ENCODE assay signal across 18 cellular contexts in genomic region chr6:14880717-14881116, GRCh38.
DNase-seq lines count a peak whose midpoint lies in the region; ATAC-seq and TF ChIP-seq lines count a peak whose summit lies in the region.
"Had no signal": no experiment of that assay in that cellular context is flagged by ENCODE, and none has a peak within 500 bp of the region (broad histone marks: within the 10 kb centered on the region; RNA-seq: fewer than 3 reads in every experiment).

No MANE protein-coding gene starts in this region.

- H3K4me3 ChIP-seq in right cardiac atrium (ENCODE audit: low read length) (no peak overlapping the region), mesodermal cell (ENCODE audit: extremely low read depth, insufficient read depth, low read length, poor library complexity, severe bottlenecking) (no peak overlapping the region)
- H3K4me3 ChIP-seq: ascending aorta, transverse colon had no signal

- no peaks in the 10 kb centered on the region for H3K27me3 ChIP-seq in right cardiac atrium (ENCODE audit: control insufficient read depth, insufficient read depth)
- H3K27me3 ChIP-seq: ascending aorta, transverse colon had no signal

- H3K9me3 ChIP-seq in right cardiac atrium (ENCODE audit: control insufficient read depth, low read length) (no peaks in the 10 kb centered on the region), mesodermal cell (ENCODE audit: control insufficient read depth, low read length) (no peaks in the 10 kb centered on the region)
- H3K9me3 ChIP-seq: ascending aorta, transverse colon had no signal

- H3K36me3 ChIP-seq in mesodermal cell (ENCODE audit: control insufficient read depth, insufficient read depth, low read length): no peaks in the 10 kb centered on the region
- H3K36me3 ChIP-seq: ascending aorta, transverse colon had no signal

- DNase-seq in right cardiac atrium (no peak), left ventricle myocardium superior (no peak), dermis blood vessel endothelial cell (peak; percentile 44), NCI-H187 (lab: John Stamatoyannopoulos, UW) (no peak), erythroblast (lab: John Stamatoyannopoulos, UW) (no peak), NCI-H2227 (lab: John Stamatoyannopoulos, UW; ENCODE audit: unreplicated experiment) (no peak)
- DNase-seq in central memory CD4-positive, alpha-beta T cell: no peak
- DNase-seq: activated CD4-positive, alpha-beta T cell treated with anti-CD3 and anti-CD28 coated beads for 1 hour; GOT3; MM.1S; natural killer cell; stimulated activated naive CD8-positive, alpha-beta T cell treated with anti-CD3 and anti-CD28 coated beads, Interleukin-15, Interleukin-2, amounts not matched to agents 100 U/mL and 50 U/mL, for 24 hours; T1000; transverse colon had no signal

- ATAC-seq in right cardiac atrium (peak; percentile 14 to 47), left ventricle myocardium superior (no peak)
- ATAC-seq: natural killer cell; Panc1; SK-N-SH treated with all-trans-retinoic acid at 6 μM for 48 hours; stimulated activated naive CD8-positive, alpha-beta T cell treated with anti-CD3 and anti-CD28 coated beads, Interleukin-15, Interleukin-2, amounts not matched to agents 100 U/mL and 50 U/mL, for 24 hours had no signal

- H3K4me1 ChIP-seq in right cardiac atrium (ENCODE audit: control insufficient read depth, insufficient read depth, low read length) (peaks cover 21% of the 10 kb centered on the region), mesodermal cell (ENCODE audit: control insufficient read depth, insufficient read depth, low read length, poor library complexity, severe bottlenecking) (peaks cover 34% of the 10 kb centered on the region)

- intact Hi-C loops in right cardiac atrium (cut with DNase I): no loop called here
- intact Hi-C loops in left ventricle myocardium superior (cut with micrococcal nuclease): no loop called here

- WGBS in right cardiac atrium: 33% methylated on average over 2 of the region's 2 CpGs
- 24 to 35% methylated on average over 2 of the region's 2 CpGs for WGBS in mesodermal cell (ENCODE audit: insufficient coverage in 2 of 2), 2 experiments

- H3K27ac ChIP-seq in right cardiac atrium (ENCODE audit: low read length): no peak overlapping the region
- H3K27ac ChIP-seq in mesodermal cell (ENCODE audit: low read depth, low read length, severe bottlenecking): peak overlapping the region; percentile 46

- TF ChIP-seq POLR2A in erythroblast (IDR thresholded peaks at IDR 0.05; ENCODE audit: low read length): no peak
